Comparison of ENCODE assay signal across 17 cellular contexts in the genomic region with DNA sequence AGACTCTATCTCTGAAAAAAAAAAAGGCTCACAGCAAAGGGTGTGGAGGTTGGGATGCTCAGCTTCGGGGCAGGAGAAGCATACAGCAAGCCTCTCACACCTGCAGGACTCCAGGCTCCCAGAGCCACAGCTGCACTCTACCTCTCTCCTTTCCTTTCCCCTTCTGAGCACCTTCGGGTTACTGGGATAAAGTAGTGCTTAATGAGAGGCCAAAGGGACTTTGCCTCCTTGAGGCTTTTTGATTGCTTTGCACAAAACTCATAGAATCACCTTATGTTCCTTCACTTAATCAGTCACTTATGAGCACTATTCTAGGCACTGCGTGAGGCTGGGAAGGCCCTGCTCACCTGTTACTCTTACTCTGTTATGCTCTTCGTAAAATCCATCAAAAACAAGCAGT.
"Had no signal": no experiment of that assay in that cellular context is flagged by ENCODE, and none has a peak within 500 bp of the region (broad histone marks: within the 10 kb centered on the region; RNA-seq: fewer than 3 reads in every experiment).

No MANE protein-coding gene starts in this region.

- DNase-seq: effector memory CD8-positive, alpha-beta T cell; kidney; left cardiac atrium; left ventricle myocardium superior; naive thymus-derived CD4-positive, alpha-beta T cell; nephron progenitor cell; stimulated activated CD4-positive, alpha-beta T cell treated with anti-CD3 and anti-CD28 coated beads, Interleukin-4, amount 100 ng/mL, for 1 hour; stimulated activated CD8-positive, alpha-beta memory T cell treated with anti-CD3 and anti-CD28 coated beads, Interleukin-4, amount 100 ng/mL, for 48 hours; tibial artery; upper lobe of right lung had no signal

- ATAC-seq: effector memory CD8-positive, alpha-beta T cell; left cardiac atrium; left ventricle myocardium superior; naive thymus-derived CD4-positive, alpha-beta T cell; stimulated activated effector memory CD8-positive, alpha-beta T cell treated with anti-CD3 and anti-CD28 coated beads, Interleukin-12 subunit alpha, Interleukin-12 subunit beta, amount 100 ng/mL, for 72 hours had no signal

- H3K4me1 ChIP-seq: right atrium auricular region had no signal

- H3K27me3 ChIP-seq: esophagus muscularis mucosa, right atrium auricular region, tibial artery, upper lobe of right lung had no signal

- H3K36me3 Mint-ChIP-seq: naive thymus-derived CD4-positive, alpha-beta T cell; stimulated activated effector memory CD8-positive, alpha-beta T cell treated with anti-CD3 and anti-CD28 coated beads, Interleukin-12 subunit alpha, Interleukin-12 subunit beta, amount 100 ng/mL, for 72 hours had no signal

- H3K27ac Mint-ChIP-seq: naive thymus-derived CD4-positive, alpha-beta T cell; nephron progenitor cell; stimulated activated effector memory CD8-positive, alpha-beta T cell treated with anti-CD3 and anti-CD28 coated beads, Interleukin-12 subunit alpha, Interleukin-12 subunit beta, amount 100 ng/mL, for 72 hours; stimulated activated naive CD8-positive, alpha-beta T cell treated with anti-CD3 and anti-CD28 coated beads, Interleukin-15, Interleukin-2, amounts not matched to agents 100 ng/mL and 50 ng/mL, for 24 hours had no signal

- H3K36me3 ChIP-seq: esophagus muscularis mucosa, right atrium auricular region, tibial artery, upper lobe of right lung had no signal

- H3K9me3 Mint-ChIP-seq: central memory CD8-positive, alpha-beta T cell; effector memory CD8-positive, alpha-beta T cell; nephron progenitor cell; stimulated activated effector memory CD8-positive, alpha-beta T cell treated with anti-CD3 and anti-CD28 coated beads, Interleukin-12 subunit alpha, Interleukin-12 subunit beta, amount 100 ng/mL, for 72 hours; stimulated activated naive CD8-positive, alpha-beta T cell treated with anti-CD3 and anti-CD28 coated beads, Interleukin-15, Interleukin-2, amounts not matched to agents 100 ng/mL and 50 ng/mL, for 24 hours had no signal

- H3K4me1 Mint-ChIP-seq: central memory CD8-positive, alpha-beta T cell; naive thymus-derived CD4-positive, alpha-beta T cell; stimulated activated effector memory CD8-positive, alpha-beta T cell treated with anti-CD3 and anti-CD28 coated beads, Interleukin-12 subunit alpha, Interleukin-12 subunit beta, amount 100 ng/mL, for 72 hours had no signal

- H3K4me3 Mint-ChIP-seq: central memory CD8-positive, alpha-beta T cell; effector memory CD8-positive, alpha-beta T cell; naive thymus-derived CD4-positive, alpha-beta T cell; nephron progenitor cell; stimulated activated effector memory CD8-positive, alpha-beta T cell treated with anti-CD3 and anti-CD28 coated beads, Interleukin-12 subunit alpha, Interleukin-12 subunit beta, amount 100 ng/mL, for 72 hours; stimulated activated naive CD8-positive, alpha-beta T cell treated with anti-CD3 and anti-CD28 coated beads, Interleukin-15, Interleukin-2, amounts not matched to agents 100 ng/mL and 50 ng/mL, for 24 hours had no signal

- H3K27ac ChIP-seq: epithelial cell of prostate, right atrium auricular region, tibial artery, upper lobe of right lung had no signal

- H3K9me3 ChIP-seq: esophagus muscularis mucosa, right atrium auricular region, tibial artery, upper lobe of right lung had no signal

- H3K4me3 ChIP-seq: esophagus muscularis mucosa, lung, right atrium auricular region, tibial artery, upper lobe of right lung had no signal
